ENCODE assay signal across 11 cellular contexts in genomic region chr12:4133636-4134433, GRCh38.
A peak's percentile ranks its signal among the peaks of the same experiment; 100 is the strongest.
DNase-seq lines count a peak whose midpoint lies in the region; FAIRE-seq and TF ChIP-seq lines count a peak whose summit lies in the region.
"Had no signal": no experiment of that assay in that cellular context is flagged by ENCODE, and none has a peak within 500 bp of the region (broad histone marks: within the 10 kb centered on the region; RNA-seq: fewer than 3 reads in every experiment).

No MANE protein-coding gene starts in this region.

- TF ChIP-seq POLR2A in prostate gland (IDR thresholded peaks at IDR 0.05): no peak

- FAIRE-seq in GM18507 (lab: Jason Lieb, UNC): peak; percentile 29
- FAIRE-seq: islet of Langerhans had no signal

- H3K36me3 ChIP-seq in prostate gland: no peaks in the 10 kb centered on the region
- H3K36me3 ChIP-seq: esophagus squamous epithelium had no signal

- intact Hi-C loops in prostate gland (cut with DNase I): no loop called here

- peak overlapping the region; percentile 81 for H3K4me3 Mint-ChIP-seq in endothelial cell (ENCODE audit: unreplicated experiment)

- H3K9me3 ChIP-seq in prostate gland: no peaks in the 10 kb centered on the region

- peak overlapping the region; percentile 94 for H3K27ac Mint-ChIP-seq in endothelial cell (ENCODE audit: unreplicated experiment)

- peaks cover 13% of the 10 kb centered on the region for H3K27me3 Mint-ChIP-seq in endothelial cell (ENCODE audit: unreplicated experiment)

- no peak overlapping the region for H3K4me3 ChIP-seq in prostate gland
- H3K4me3 ChIP-seq: esophagus squamous epithelium had no signal

- WGBS in prostate gland: 67% methylated on average over 14 of the region's 14 CpGs

- H3K4me1 Mint-ChIP-seq in endothelial cell (ENCODE audit: unreplicated experiment): peaks cover 52% of the 10 kb centered on the region

- H3K9me3 Mint-ChIP-seq in endothelial cell (ENCODE audit: unreplicated experiment): no peaks in the 10 kb centered on the region

- no peak for DNase-seq in GM18507 (ENCODE audit: extremely low spot score, insufficient read length, low read depth)
- peak; percentile 79 for DNase-seq in MV-4-11 (lab: John Stamatoyannopoulos, UW)
- DNase-seq in endothelial cell (ENCODE audit: low spot score): peak; percentile 53
- peak; percentile 25 for DNase-seq in pons (ENCODE audit: low spot score)
- DNase-seq in OCI-M1 (lab: John Stamatoyannopoulos, UW): no peak
- DNase-seq in prostate gland (ENCODE audit: low spot score): no peak
- DNase-seq in SHP77 treated with DMSO at 0.1 percent for 48 hours (lab: John Stamatoyannopoulos, UW): no peak
- DNase-seq: DND-41, esophagus squamous epithelium, NCI-H526 treated with DMSO at 0.1 percent for 48 hours had no signal

- no peaks in the 10 kb centered on the region for H3K4me1 ChIP-seq in prostate gland (replicated peaks)

- TF ChIP-seq CTCF in endothelial cell (IDR thresholded peaks at IDR 0.05; ENCODE audit: unreplicated experiment): no peak
- TF ChIP-seq CTCF in prostate gland (IDR thresholded peaks at IDR 0.05): no peak

- peaks cover 2% of the 10 kb centered on the region for H3K27me3 ChIP-seq in prostate gland (replicated peaks; ENCODE audit: insufficient read depth)

- no peaks in the 10 kb centered on the region for H3K36me3 Mint-ChIP-seq in endothelial cell (ENCODE audit: low read depth, unreplicated experiment)

- H3K27ac ChIP-seq in prostate gland: no peak overlapping the region
- H3K27ac ChIP-seq: esophagus squamous epithelium had no signal

Comparison
In these comparisons a context has a peak if more than half of its experiments do, and no peak if none do; other contexts are left out.
1. DNase-seq: peak in MV-4-11 (single experiment), endothelial cell (single experiment) and pons (single experiment); none in GM18507 (single experiment), OCI-M1 (single experiment), prostate gland (single experiment) and SHP77 treated with DMSO at 0.1 percent for 48 hours (single experiment).